In the genomic region with DNA sequence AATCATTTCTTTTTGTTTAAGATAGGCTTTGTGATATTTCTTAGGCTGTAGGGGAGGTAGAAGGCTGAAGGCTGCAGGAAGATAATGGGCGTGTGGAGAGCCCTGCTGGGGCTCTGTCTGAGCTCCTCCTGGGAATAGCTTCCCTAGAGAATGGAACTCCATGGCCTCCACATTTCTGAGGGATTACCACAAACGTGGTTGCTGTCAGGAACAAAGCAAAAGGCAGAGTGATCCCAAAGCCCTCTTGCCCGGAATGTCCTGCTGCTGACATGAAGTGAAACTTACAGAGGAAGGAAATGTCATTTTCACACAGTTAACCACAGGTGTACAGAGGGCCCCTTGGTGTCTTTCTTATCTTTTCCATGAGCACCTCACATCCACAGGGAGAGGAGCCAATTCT, we compare ENCODE assay signal across 10 cellular contexts.
A peak's percentile ranks its signal among the peaks of the same experiment; 100 is the strongest.
DNase-seq lines count a peak whose midpoint lies in the region; ATAC-seq lines count a peak whose summit lies in the region.
"Had no signal": no experiment of that assay in that cellular context is flagged by ENCODE, and none has a peak within 500 bp of the region (broad histone marks: within the 10 kb centered on the region; RNA-seq: fewer than 3 reads in every experiment).

No MANE protein-coding gene starts in this region.

- H3K27ac Mint-ChIP-seq in activated naive CD4-positive, alpha-beta T cell treated with anti-CD3 and anti-CD28 coated beads for 36 hours = peak overlapping the region; percentile 18
- no peak overlapping the region for H3K27ac Mint-ChIP-seq in T-helper 1 cell treated with Interleukin-12 subunit alpha and Interleukin-12 subunit beta and Interleukin-4 antibody, amounts not matched to agents 30 μg/mL and 1 μg/mL, for 36 hours
- H3K27ac Mint-ChIP-seq in stimulated activated naive CD8-positive, alpha-beta T cell treated with anti-CD3 and anti-CD28 coated beads, Interleukin-15, Interleukin-2, amounts not matched to agents 100 ng/mL and 50 ng/mL, for 24 hours = peak overlapping the region; percentile 63

- no peak overlapping the region for H3K27ac ChIP-seq in aorta (ENCODE audit: low read depth in 1 of 2, low read length in 2 of 2)

- H3K36me3 ChIP-seq in aorta (ENCODE audit: control insufficient read depth in 1 of 2, insufficient read depth in 2 of 2, low read length in 1 of 2) = no peaks in the 10 kb centered on the region

- H3K9me3 Mint-ChIP-seq in activated naive CD4-positive, alpha-beta T cell treated with anti-CD3 and anti-CD28 coated beads for 36 hours = no peaks in the 10 kb centered on the region
- H3K9me3 Mint-ChIP-seq in T-helper 1 cell treated with Interleukin-12 subunit alpha and Interleukin-12 subunit beta and Interleukin-4 antibody, amounts not matched to agents 30 μg/mL and 1 μg/mL, for 36 hours = no peaks in the 10 kb centered on the region
- H3K9me3 Mint-ChIP-seq in stimulated activated naive CD8-positive, alpha-beta T cell treated with anti-CD3 and anti-CD28 coated beads, Interleukin-15, Interleukin-2, amounts not matched to agents 100 ng/mL and 50 ng/mL, for 24 hours = no peaks in the 10 kb centered on the region

- intact Hi-C loops in activated naive CD4-positive, alpha-beta T cell treated with anti-CD3 and anti-CD28 coated beads for 36 hours (cut with micrococcal nuclease) = no loop called here
- intact Hi-C loops in aorta (cut with DNase I) = no loop called here

- H3K4me1 Mint-ChIP-seq in activated naive CD4-positive, alpha-beta T cell treated with anti-CD3 and anti-CD28 coated beads for 36 hours (ENCODE audit: low read depth) = peaks cover 32% of the 10 kb centered on the region
- peaks cover 40% of the 10 kb centered on the region for H3K4me1 Mint-ChIP-seq in T-helper 1 cell treated with Interleukin-12 subunit alpha and Interleukin-12 subunit beta and Interleukin-4 antibody, amounts not matched to agents 30 μg/mL and 1 μg/mL, for 36 hours (ENCODE audit: low read depth)
- peaks cover 60% of the 10 kb centered on the region for H3K4me1 Mint-ChIP-seq in stimulated activated naive CD8-positive, alpha-beta T cell treated with anti-CD3 and anti-CD28 coated beads, Interleukin-15, Interleukin-2, amounts not matched to agents 100 ng/mL and 50 ng/mL, for 24 hours (ENCODE audit: low read depth)

- no peaks in the 10 kb centered on the region for H3K27me3 ChIP-seq in aorta (ENCODE audit: control insufficient read depth in 1 of 2, insufficient read depth in 2 of 2, low read length in 1 of 2)

- ATAC-seq in HG02759 (IDR thresholded peaks at IDR 0.05; ENCODE audit: unreplicated experiment) (peak; percentile 55), aorta (ENCODE audit: low FRiP score) (no peak)

- CTCF ChIA-PET in activated naive CD4-positive, alpha-beta T cell treated with anti-CD3 and anti-CD28 coated beads for 36 hours (lab: Charles Lee) = no interaction called here

- WGBS in aorta, 2 donors = 48 to 57% methylated on average over 3 of the region's 3 CpGs

- no peaks in the 10 kb centered on the region for H3K4me1 ChIP-seq in aorta (ENCODE audit: control insufficient read depth in 1 of 2, insufficient read depth in 2 of 2, low read length in 2 of 2)

- H3K4me3 ChIP-seq in aorta (ENCODE audit: low read length in 2 of 2) = no peak overlapping the region

- no peak for DNase-seq in activated naive CD4-positive, alpha-beta T cell treated with anti-CD3 and anti-CD28 coated beads for 36 hours
- no peak for DNase-seq in activated naive CD4-positive, alpha-beta T cell (lab: John Stamatoyannopoulos, UW)
- DNase-seq in H4 (ENCODE audit: low spot score) (no peak), aorta (no peak), NCI-H146 treated with DMSO at 0.1 percent for 48 hours (lab: John Stamatoyannopoulos, UW; ENCODE audit: unreplicated experiment) (no peak)
- DNase-seq: NCI-H1105 treated with DMSO at 0.1 percent for 48 hours, SHP77 treated with DMSO at 0.1 percent for 48 hours had no signal

- H3K4me3 Mint-ChIP-seq in activated naive CD4-positive, alpha-beta T cell treated with anti-CD3 and anti-CD28 coated beads for 36 hours = no peak overlapping the region
- peak overlapping the region; percentile 34 for H3K4me3 Mint-ChIP-seq in T-helper 1 cell treated with Interleukin-12 subunit alpha and Interleukin-12 subunit beta and Interleukin-4 antibody, amounts not matched to agents 30 μg/mL and 1 μg/mL, for 36 hours
- H3K4me3 Mint-ChIP-seq in stimulated activated naive CD8-positive, alpha-beta T cell treated with anti-CD3 and anti-CD28 coated beads, Interleukin-15, Interleukin-2, amounts not matched to agents 100 ng/mL and 50 ng/mL, for 24 hours = peak overlapping the region; percentile 40

- H3K36me3 Mint-ChIP-seq in activated naive CD4-positive, alpha-beta T cell treated with anti-CD3 and anti-CD28 coated beads for 36 hours (ENCODE audit: low read depth) = no peaks in the 10 kb centered on the region
- H3K36me3 Mint-ChIP-seq in T-helper 1 cell treated with Interleukin-12 subunit alpha and Interleukin-12 subunit beta and Interleukin-4 antibody, amounts not matched to agents 30 μg/mL and 1 μg/mL, for 36 hours (ENCODE audit: low read depth) = peaks cover 5% of the 10 kb centered on the region
- H3K36me3 Mint-ChIP-seq in stimulated activated naive CD8-positive, alpha-beta T cell treated with anti-CD3 and anti-CD28 coated beads, Interleukin-15, Interleukin-2, amounts not matched to agents 100 ng/mL and 50 ng/mL, for 24 hours (ENCODE audit: low read depth) = no peaks in the 10 kb centered on the region

- no peaks in the 10 kb centered on the region for H3K27me3 Mint-ChIP-seq in activated naive CD4-positive, alpha-beta T cell treated with anti-CD3 and anti-CD28 coated beads for 36 hours (ENCODE audit: low read depth)
- no peaks in the 10 kb centered on the region for H3K27me3 Mint-ChIP-seq in T-helper 1 cell treated with Interleukin-12 subunit alpha and Interleukin-12 subunit beta and Interleukin-4 antibody, amounts not matched to agents 30 μg/mL and 1 μg/mL, for 36 hours (ENCODE audit: low read depth)
- H3K27me3 Mint-ChIP-seq in stimulated activated naive CD8-positive, alpha-beta T cell treated with anti-CD3 and anti-CD28 coated beads, Interleukin-15, Interleukin-2, amounts not matched to agents 100 ng/mL and 50 ng/mL, for 24 hours = no peaks in the 10 kb centered on the region

- no peaks in the 10 kb centered on the region for H3K9me3 ChIP-seq in aorta (ENCODE audit: control insufficient read depth, low read length)
